Comparison of ENCODE assay signal across 8 cellular contexts in genomic region chr5:96262105-96262504, GRCh38.
"Had no signal": no experiment of that assay in that cellular context is flagged by ENCODE, and none has a peak within 500 bp of the region (broad histone marks: within the 10 kb centered on the region; RNA-seq: fewer than 3 reads in every experiment).

No MANE protein-coding gene starts in this region.

- H3K4me3 Mint-ChIP-seq: H9 had no signal

- H3K27ac Mint-ChIP-seq: H9 had no signal

- DNase-seq: GOT3, H9, HCEC 1CT, KG1 had no signal

- H3K4me3 ChIP-seq: K562 had no signal

- ATAC-seq: HepG2, K562 had no signal

- FAIRE-seq: H54, HepG2, K562 had no signal

- H3K27ac ChIP-seq: HL-60 had no signal
